Comparison of ENCODE assay signal across 1 cellular context in genomic region chr9:125549465-125550215, GRCh38.
TF ChIP-seq lines count a peak whose summit lies in the region.

No MANE protein-coding gene starts in this region.

TF ChIP-seq in HepG2, 621 proteins besides CTCF, POLR2A, EP300 and RAD21 (continued from another document):
- TF ChIP-seq HIC2 (CRISPR knock-in tag; IDR thresholded peaks at IDR 0.05; ENCODE audit: low read depth) (0 out of 2 replicates have a peak, but pooled peaks have one; percentile 18), FOXP4 (CRISPR knock-in tag; IDR thresholded peaks at IDR 0.05) (peak; percentile 69), ZC3H4 (CRISPR knock-in tag; IDR thresholded peaks at IDR 0.05; ENCODE audit: borderline replicate concordance) (no peak), CHD4 (IDR thresholded peaks at IDR 0.05; ENCODE audit: borderline replicate concordance, low read length) (no peak), NFYC (CRISPR knock-in tag; IDR thresholded peaks at IDR 0.05) (no peak), ZNF451 (CRISPR knock-in tag; IDR thresholded peaks at IDR 0.05) (no peak), FOXK1 (CRISPR knock-in tag; IDR thresholded peaks at IDR 0.05; ENCODE audit: borderline replicate concordance, low read depth) (no peak)
